Comparison of ENCODE assay signal across 8 cellular contexts in the genomic region with DNA sequence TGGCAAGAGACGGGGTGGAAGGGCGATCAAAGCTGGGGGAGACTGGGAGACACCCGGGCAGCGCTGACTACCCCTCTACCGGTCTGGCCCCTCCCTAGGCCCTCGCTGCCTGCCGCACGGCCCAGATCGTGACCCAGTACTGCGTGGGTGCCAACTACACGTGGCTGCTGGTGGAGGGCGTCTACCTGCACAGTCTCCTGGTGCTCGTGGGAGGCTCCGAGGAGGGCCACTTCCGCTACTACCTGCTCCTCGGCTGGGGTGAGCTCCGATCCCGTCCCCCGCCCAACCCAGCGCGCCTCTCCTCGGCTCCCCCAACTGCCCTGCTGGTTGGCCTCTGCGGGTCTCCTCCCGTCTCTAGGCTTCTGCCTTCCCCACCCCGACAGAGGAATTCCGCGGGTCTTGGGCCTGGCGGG. TPM values are rescaled to one million over a fixed set of nuclear protein-coding genes. Genes with fewer than 3 reads are reported as not detected.
A peak's percentile ranks its signal among the peaks of the same experiment; 100 is the strongest.
DNase-seq lines count a peak whose midpoint lies in the region; ATAC-seq, FAIRE-seq and TF ChIP-seq lines count a peak whose summit lies in the region.

No MANE protein-coding gene starts in this region.

- no peak for TF ChIP-seq EP300 in SK-N-SH (IDR thresholded peaks at IDR 0.05; ENCODE audit: borderline replicate concordance in 1 of 2, low read depth in 1 of 2, low read length in 1 of 2)

- H3K4me3 ChIP-seq in SK-N-SH (ENCODE audit: low read depth in 2 of 2, low read length in 1 of 2) (peak overlapping the region in 1 of 2 experiments; percentile 19; a peak in 1 of 4 replicates), bronchial epithelial cell (ENCODE audit: low read depth, low read length) (peak overlapping the region; percentile 39), mucosa of stomach (ENCODE audit: low read length) (no peak overlapping the region), vagina (peak overlapping the region; percentile 38 to 39)

- ATAC-seq in GM19463 (IDR thresholded peaks at IDR 0.05; ENCODE audit: unreplicated experiment) (no peak), HG03565 (IDR thresholded peaks at IDR 0.05; ENCODE audit: unreplicated experiment) (no peak)

- H3K36me3 ChIP-seq in SK-N-SH (replicated peaks in 1 of 2; ENCODE audit: control insufficient read depth in 1 of 2, insufficient read depth in 2 of 2, low read length in 1 of 2) = no peaks in the 10 kb centered on the region
- no peaks in the 10 kb centered on the region for H3K36me3 ChIP-seq in bronchial epithelial cell (ENCODE audit: control insufficient read depth, insufficient read depth, low read length)
- H3K36me3 ChIP-seq in mucosa of stomach (ENCODE audit: control insufficient read depth, insufficient read depth, low read length) = no peaks in the 10 kb centered on the region
- H3K36me3 ChIP-seq in vagina = no peaks in the 10 kb centered on the region

- H3K9ac ChIP-seq in SK-N-SH = no peak overlapping the region
- H3K9ac ChIP-seq in mucosa of stomach (ENCODE audit: low read length) = peak overlapping the region; percentile 18

- FAIRE-seq in GM12891 (lab: Jason Lieb, UNC) (no peak), bronchial epithelial cell (lab: Jason Lieb, UNC) (no peak)

- H3K4me2 ChIP-seq in SK-N-SH = peak overlapping the region; percentile 24; the same call in 1 of the 2 replicates

- H3K79me2 ChIP-seq in SK-N-SH (ENCODE audit: insufficient read depth) = no peaks in the 10 kb centered on the region

- no peak overlapping the region for H2AFZ ChIP-seq in SK-N-SH (ENCODE audit: low read depth)

- H4K20me1 ChIP-seq in SK-N-SH (ENCODE audit: insufficient read depth) = no peaks in the 10 kb centered on the region

- H3K27ac ChIP-seq in SK-N-SH (ENCODE audit: low read depth in 2 of 2, low read length in 1 of 2) = no peak overlapping the region
- peak overlapping the region; percentile 13 for H3K27ac ChIP-seq in vagina

- TF ChIP-seq RAD21 in SK-N-SH (IDR thresholded peaks at IDR 0.05; ENCODE audit: low read length) = no peak

- intact Hi-C loops in vagina (cut with DNase I) = no loop called here

- DNase-seq in GM12891 (ENCODE audit: insufficient read length, low spot score) = no peak
- no peak for DNase-seq in SK-N-SH
- DNase-seq in bronchial epithelial cell (ENCODE audit: low read depth) = no peak
- no peak for DNase-seq in vagina (ENCODE audit: extremely low spot score in 2 of 2)
- DNase-seq in kidney glomerular epithelial cell (lab: John Stamatoyannopoulos, UW) = no peak

- 33% methylated on average over 3 of the region's 28 CpGs for WGBS in SK-N-SH (ENCODE audit: low lambda C conversion rate)

- H3K4me1 ChIP-seq in SK-N-SH (ENCODE audit: control insufficient read depth in 1 of 2, insufficient read depth in 2 of 2, low read depth in 1 of 2, low read length in 1 of 2) (peaks cover 0 to 11% of the 10 kb centered on the region in 2 experiments; a peak in 1 of 4 replicates), mucosa of stomach (ENCODE audit: control insufficient read depth, insufficient read depth, low read length) (peaks cover 23% of the 10 kb centered on the region), vagina (peaks cover 25% of the 10 kb centered on the region)

- H3K9me3 ChIP-seq in SK-N-SH (no peaks in the 10 kb centered on the region), mucosa of stomach (ENCODE audit: control insufficient read depth, low read length) (no peaks in the 10 kb centered on the region), vagina (no peaks in the 10 kb centered on the region)

- no peaks in the 10 kb centered on the region for H3K27me3 ChIP-seq in SK-N-SH (ENCODE audit: insufficient read depth)
- H3K27me3 ChIP-seq in bronchial epithelial cell (ENCODE audit: control insufficient read depth, insufficient read depth, low read length) = no peaks in the 10 kb centered on the region
- peaks cover 9% of the 10 kb centered on the region for H3K27me3 ChIP-seq in mucosa of stomach (ENCODE audit: control insufficient read depth, insufficient read depth, low read length)
- no peaks in the 10 kb centered on the region for H3K27me3 ChIP-seq in vagina

- TF ChIP-seq CTCF in SK-N-SH (IDR thresholded peaks at IDR 0.05) (no peak), bronchial epithelial cell (IDR thresholded peaks at IDR 0.05; ENCODE audit: insufficient read depth, low read length, severe bottlenecking) (no peak), vagina (IDR thresholded peaks at IDR 0.05) (no peak)

- CTCF ChIA-PET in SK-N-SH (lab: Yijun Ruan, JAX) = interaction anchor here (0.6 to 9.0 kb wide), 12 partner anchors 8 to 237 kb away, joined by 3 to 106 read pairs (median 6); a partner anchor contains a TSS

- TF ChIP-seq POLR2A in GM12891 (IDR thresholded peaks at IDR 0.05; ENCODE audit: low read depth, low read length) = no peak
- TF ChIP-seq POLR2A in vagina (IDR thresholded peaks at IDR 0.05) = no peak

- POLR2A ChIA-PET in SK-N-SH (lab: Yijun Ruan, JAX) = interaction anchor here (3.8 kb wide), 1 partner anchor 15 kb away, joined by 16 read pairs; a partner anchor contains a TSS

- no peaks in the 10 kb centered on the region for H3K9me2 ChIP-seq in SK-N-SH

- peaks cover 10% of the 10 kb centered on the region for H3F3A ChIP-seq in SK-N-SH (replicated peaks; ENCODE audit: insufficient read depth)

TF ChIP-seq in GM12891, 5 proteins besides CTCF, POLR2A, EP300 and RAD21:
- TF ChIP-seq SPI1 (IDR thresholded peaks at IDR 0.05; ENCODE audit: low read depth, low read length) = peak; percentile 36
- no peak for TF ChIP-seq TAF1 (IDR thresholded peaks at IDR 0.05; ENCODE audit: low read depth, low read length)

TF ChIP-seq in SK-N-SH, 30 proteins besides CTCF, POLR2A, EP300 and RAD21 (continues in another document):
- TF ChIP-seq, protein P1, sequence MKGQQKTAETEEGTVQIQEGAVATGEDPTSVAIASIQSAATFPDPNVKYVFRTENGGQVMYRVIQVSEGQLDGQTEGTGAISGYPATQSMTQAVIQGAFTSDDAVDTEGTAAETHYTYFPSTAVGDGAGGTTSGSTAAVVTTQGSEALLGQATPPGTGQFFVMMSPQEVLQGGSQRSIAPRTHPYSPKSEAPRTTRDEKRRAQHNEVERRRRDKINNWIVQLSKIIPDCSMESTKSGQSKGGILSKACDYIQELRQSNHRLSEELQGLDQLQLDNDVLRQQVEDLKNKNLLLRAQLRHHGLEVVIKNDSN (IDR thresholded peaks at IDR 0.05; ENCODE audit: borderline replicate concordance, low read depth) = no peak
- TF ChIP-seq EZH2phosphoT487 (IDR thresholded peaks at IDR 0.05; ENCODE audit: borderline replicate concordance, low read depth) (no peak), RXRA (IDR thresholded peaks at IDR 0.05; ENCODE audit: borderline replicate concordance, low read depth) (no peak), GABPA (IDR thresholded peaks at IDR 0.05; ENCODE audit: low read depth) (no peak), NRF1 (IDR thresholded peaks at IDR 0.05; ENCODE audit: low read depth, low read length) (no peak), CHD2 (IDR thresholded peaks at IDR 0.05; ENCODE audit: low read length, partially characterized antibody) (no peak), NFIC (IDR thresholded peaks at IDR 0.05; ENCODE audit: borderline replicate concordance) (no peak), TCF12 (IDR thresholded peaks at IDR 0.05) (no peak), MXI1 (IDR thresholded peaks at IDR 0.05; ENCODE audit: low read depth, low read length) (no peak), GATA2 (CRISPR knock-in tag; IDR thresholded peaks at IDR 0.05) (no peak), POLR2AphosphoS5 (IDR thresholded peaks at IDR 0.05; ENCODE audit: low read depth, low read length) (no peak), ELF1 (IDR thresholded peaks at IDR 0.05) (no peak), MEF2A (IDR thresholded peaks at IDR 0.05; ENCODE audit: borderline replicate concordance, low read depth) (no peak)
- TF ChIP-seq, protein P2, sequence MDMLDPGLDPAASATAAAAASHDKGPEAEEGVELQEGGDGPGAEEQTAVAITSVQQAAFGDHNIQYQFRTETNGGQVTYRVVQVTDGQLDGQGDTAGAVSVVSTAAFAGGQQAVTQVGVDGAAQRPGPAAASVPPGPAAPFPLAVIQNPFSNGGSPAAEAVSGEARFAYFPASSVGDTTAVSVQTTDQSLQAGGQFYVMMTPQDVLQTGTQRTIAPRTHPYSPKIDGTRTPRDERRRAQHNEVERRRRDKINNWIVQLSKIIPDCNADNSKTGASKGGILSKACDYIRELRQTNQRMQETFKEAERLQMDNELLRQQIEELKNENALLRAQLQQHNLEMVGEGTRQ (IDR thresholded peaks at IDR 0.05; ENCODE audit: borderline replicate concordance, low read depth, low read length) = no peak
- TF ChIP-seq, protein P3, sequence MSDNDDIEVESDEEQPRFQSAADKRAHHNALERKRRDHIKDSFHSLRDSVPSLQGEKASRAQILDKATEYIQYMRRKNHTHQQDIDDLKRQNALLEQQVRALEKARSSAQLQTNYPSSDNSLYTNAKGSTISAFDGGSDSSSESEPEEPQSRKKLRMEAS (IDR thresholded peaks at IDR 0.05; ENCODE audit: low read depth) = no peak

RNA-seq across cellular contexts. Expression of a gene that starts 8.8 kb away (rescaled TPM):
- 17.4 TPM for polyA plus RNA-seq in GM12891 (2012; ENCODE audit: low read depth, missing spikeins)
- 1.3 and 1.4 TPM in 2 replicates for polyA plus RNA-seq in SK-N-SH (2012; rRNA removed)
- 0.22 and 0.35 TPM in 2 replicates for polyA plus RNA-seq in SK-N-SH (2012; cell fraction: cytosol; rRNA removed)
- polyA plus RNA-seq in SK-N-SH (2012; cell fraction: nucleus; rRNA removed) = 9.1 and 9.2 TPM in 2 replicates
- total RNA-seq in bronchial epithelial cell (0.38 and 0.53 TPM in 2 replicates), vagina (3.4 TPM)

RNA-seq across cellular contexts. Expression of a gene that starts 14.9 kb away (rescaled TPM):
- polyA plus RNA-seq in GM12891 (2012; ENCODE audit: low read depth, missing spikeins) = 683 TPM
- 1,248 and 1,471 TPM in 2 replicates for polyA plus RNA-seq in SK-N-SH (2012; rRNA removed)
- polyA plus RNA-seq in SK-N-SH (2012; cell fraction: cytosol; rRNA removed) = 1,523 and 1,646 TPM in 2 replicates
- 342 and 654 TPM in 2 replicates for polyA plus RNA-seq in SK-N-SH (2012; cell fraction: nucleus; rRNA removed)
- total RNA-seq in bronchial epithelial cell (429 and 572 TPM in 2 replicates), vagina (180 TPM)

RNA-seq across cellular contexts. Expression of a gene that starts 15.6 kb away (rescaled TPM):
- polyA plus RNA-seq in GM12891 (2012; ENCODE audit: low read depth, missing spikeins) = 10.8 TPM
- 17.6 and 19.1 TPM in 2 replicates for polyA plus RNA-seq in SK-N-SH (2012; rRNA removed)
- 6.5 and 10.1 TPM in 2 replicates for polyA plus RNA-seq in SK-N-SH (2012; cell fraction: cytosol; rRNA removed)
- 35.0 and 38.2 TPM in 2 replicates for polyA plus RNA-seq in SK-N-SH (2012; cell fraction: nucleus; rRNA removed)
- 7.7 and 11.6 TPM in 2 replicates for total RNA-seq in bronchial epithelial cell
- 4.7 TPM for total RNA-seq in vagina

RNA-seq across cellular contexts. Expression of a gene that starts 37.7 kb away (rescaled TPM):
- 49.5 TPM for polyA plus RNA-seq in GM12891 (2012; ENCODE audit: low read depth, missing spikeins)
- polyA plus RNA-seq in SK-N-SH (2012; rRNA removed) = 10.3 and 12.4 TPM in 2 replicates
- polyA plus RNA-seq in SK-N-SH (2012; cell fraction: cytosol; rRNA removed) = 4.0 and 7.6 TPM in 2 replicates
- polyA plus RNA-seq in SK-N-SH (2012; cell fraction: nucleus; rRNA removed) = 24.4 and 27.6 TPM in 2 replicates
- 144 and 153 TPM in 2 replicates for total RNA-seq in bronchial epithelial cell
- 74.9 TPM for total RNA-seq in vagina

RNA-seq across cellular contexts. Expression of a gene that starts 53.8 kb away (rescaled TPM):
- 13.4 TPM for polyA plus RNA-seq in GM12891 (2012; ENCODE audit: low read depth, missing spikeins)
- 2.8 and 5.6 TPM in 2 replicates for polyA plus RNA-seq in SK-N-SH (2012; rRNA removed)
- 2.5 and 3.9 TPM in 2 replicates for polyA plus RNA-seq in SK-N-SH (2012; cell fraction: cytosol; rRNA removed)
- 20.4 and 25.2 TPM in 2 replicates for polyA plus RNA-seq in SK-N-SH (2012; cell fraction: nucleus; rRNA removed)
- 2.4 and 5.5 TPM in 2 replicates for total RNA-seq in bronchial epithelial cell
- 23.8 TPM for total RNA-seq in vagina
